ENCODE assay signal across 1 cellular context in the genomic region with DNA sequence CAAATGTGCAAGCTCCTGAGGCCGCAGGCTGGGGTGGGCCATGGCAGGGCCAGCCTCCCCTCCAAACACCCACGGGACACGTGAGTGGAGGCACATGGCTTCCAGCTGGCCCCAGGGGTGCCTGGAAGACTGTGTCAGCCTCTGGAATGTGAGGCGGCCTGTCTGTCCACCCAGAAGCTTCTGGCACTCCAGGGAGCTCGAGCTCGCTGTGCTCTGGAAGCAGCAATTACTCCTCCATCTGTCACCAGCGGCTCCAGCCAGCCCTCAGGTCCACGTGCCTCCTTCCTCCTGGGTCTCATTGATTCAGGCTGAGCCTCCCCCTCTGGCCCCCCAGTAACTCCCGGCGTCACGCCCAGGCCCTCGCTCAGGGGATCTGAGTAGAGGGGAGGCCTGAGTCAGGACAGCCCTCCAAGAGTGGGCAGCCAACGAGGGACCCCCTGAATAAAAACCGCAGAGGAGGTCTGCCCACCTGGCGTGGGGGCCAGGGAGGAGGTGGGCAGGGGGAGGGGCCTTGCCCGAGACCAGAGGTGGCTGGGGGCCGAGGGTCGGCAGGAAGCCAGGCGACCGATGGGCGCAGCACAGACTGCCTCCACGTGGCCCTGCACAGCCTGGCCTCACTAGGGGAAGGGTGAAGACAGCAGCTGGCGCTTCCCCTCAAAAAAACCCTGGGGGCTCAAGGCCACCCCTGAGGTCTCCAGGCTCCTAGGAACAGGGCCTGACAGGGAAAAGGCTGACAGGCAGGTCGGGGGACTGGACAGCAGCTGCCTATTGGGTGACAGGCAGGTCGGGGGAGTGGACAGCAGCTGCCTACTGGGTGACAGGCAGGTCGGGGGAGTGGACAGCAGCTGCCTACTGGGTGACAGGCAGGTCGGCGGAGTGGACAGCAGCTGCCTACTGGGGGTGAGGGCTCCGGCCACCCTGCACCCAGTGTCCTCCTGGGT.
TF ChIP-seq lines count a peak whose summit lies in the region.

No MANE protein-coding gene starts in this region.

TF ChIP-seq in GM23338, 12 proteins besides CTCF, POLR2A, EP300 and RAD21 (continued from another document):
- TF ChIP-seq, protein P1, sequence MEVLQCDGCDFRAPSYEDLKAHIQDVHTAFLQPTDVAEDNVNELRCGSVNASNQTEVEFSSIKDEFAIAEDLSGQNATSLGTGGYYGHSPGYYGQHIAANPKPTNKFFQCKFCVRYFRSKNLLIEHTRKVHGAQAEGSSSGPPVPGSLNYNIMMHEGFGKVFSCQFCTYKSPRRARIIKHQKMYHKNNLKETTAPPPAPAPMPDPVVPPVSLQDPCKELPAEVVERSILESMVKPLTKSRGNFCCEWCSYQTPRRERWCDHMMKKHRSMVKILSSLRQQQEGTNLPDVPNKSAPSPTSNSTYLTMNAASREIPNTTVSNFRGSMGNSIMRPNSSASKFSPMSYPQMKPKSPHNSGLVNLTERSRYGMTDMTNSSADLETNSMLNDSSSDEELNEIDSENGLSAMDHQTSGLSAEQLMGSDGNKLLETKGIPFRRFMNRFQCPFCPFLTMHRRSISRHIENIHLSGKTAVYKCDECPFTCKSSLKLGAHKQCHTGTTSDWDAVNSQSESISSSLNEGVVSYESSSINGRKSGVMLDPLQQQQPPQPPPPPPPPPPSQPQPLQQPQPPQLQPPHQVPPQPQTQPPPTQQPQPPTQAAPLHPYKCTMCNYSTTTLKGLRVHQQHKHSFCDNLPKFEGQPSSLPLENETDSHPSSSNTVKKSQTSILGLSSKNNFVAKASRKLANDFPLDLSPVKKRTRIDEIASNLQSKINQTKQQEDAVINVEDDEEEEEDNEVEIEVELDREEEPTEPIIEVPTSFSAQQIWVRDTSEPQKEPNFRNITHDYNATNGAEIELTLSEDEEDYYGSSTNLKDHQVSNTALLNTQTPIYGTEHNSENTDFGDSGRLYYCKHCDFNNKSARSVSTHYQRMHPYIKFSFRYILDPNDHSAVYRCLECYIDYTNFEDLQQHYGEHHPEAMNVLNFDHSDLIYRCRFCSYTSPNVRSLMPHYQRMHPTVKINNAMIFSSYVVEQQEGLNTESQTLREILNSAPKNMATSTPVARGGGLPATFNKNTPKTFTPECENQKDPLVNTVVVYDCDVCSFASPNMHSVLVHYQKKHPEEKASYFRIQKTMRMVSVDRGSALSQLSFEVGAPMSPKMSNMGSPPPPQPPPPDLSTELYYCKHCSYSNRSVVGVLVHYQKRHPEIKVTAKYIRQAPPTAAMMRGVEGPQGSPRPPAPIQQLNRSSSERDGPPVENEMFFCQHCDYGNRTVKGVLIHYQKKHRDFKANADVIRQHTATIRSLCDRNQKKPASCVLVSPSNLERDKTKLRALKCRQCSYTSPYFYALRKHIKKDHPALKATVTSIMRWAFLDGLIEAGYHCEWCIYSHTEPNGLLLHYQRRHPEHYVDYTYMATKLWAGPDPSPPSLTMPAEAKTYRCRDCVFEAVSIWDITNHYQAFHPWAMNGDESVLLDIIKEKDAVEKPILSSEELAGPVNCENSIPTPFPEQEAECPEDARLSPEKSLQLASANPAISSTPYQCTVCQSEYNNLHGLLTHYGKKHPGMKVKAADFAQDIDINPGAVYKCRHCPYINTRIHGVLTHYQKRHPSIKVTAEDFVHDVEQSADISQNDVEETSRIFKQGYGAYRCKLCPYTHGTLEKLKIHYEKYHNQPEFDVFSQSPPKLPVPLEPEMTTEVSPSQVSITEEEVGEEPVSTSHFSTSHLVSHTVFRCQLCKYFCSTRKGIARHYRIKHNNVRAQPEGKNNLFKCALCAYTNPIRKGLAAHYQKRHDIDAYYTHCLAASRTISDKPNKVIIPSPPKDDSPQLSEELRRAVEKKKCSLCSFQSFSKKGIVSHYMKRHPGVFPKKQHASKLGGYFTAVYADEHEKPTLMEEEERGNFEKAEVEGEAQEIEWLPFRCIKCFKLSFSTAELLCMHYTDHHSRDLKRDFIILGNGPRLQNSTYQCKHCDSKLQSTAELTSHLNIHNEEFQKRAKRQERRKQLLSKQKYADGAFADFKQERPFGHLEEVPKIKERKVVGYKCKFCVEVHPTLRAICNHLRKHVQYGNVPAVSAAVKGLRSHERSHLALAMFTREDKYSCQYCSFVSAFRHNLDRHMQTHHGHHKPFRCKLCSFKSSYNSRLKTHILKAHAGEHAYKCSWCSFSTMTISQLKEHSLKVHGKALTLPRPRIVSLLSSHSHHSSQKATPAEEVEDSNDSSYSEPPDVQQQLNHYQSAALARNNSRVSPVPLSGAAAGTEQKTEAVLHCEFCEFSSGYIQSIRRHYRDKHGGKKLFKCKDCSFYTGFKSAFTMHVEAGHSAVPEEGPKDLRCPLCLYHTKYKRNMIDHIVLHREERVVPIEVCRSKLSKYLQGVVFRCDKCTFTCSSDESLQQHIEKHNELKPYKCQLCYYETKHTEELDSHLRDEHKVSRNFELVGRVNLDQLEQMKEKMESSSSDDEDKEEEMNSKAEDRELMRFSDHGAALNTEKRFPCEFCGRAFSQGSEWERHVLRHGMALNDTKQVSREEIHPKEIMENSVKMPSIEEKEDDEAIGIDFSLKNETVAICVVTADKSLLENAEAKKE (CRISPR knock-in tag; IDR thresholded peaks at IDR 0.05): no peak
- TF ChIP-seq ZNF114 (CRISPR knock-in tag; IDR thresholded peaks at IDR 0.05) (no peak), NANOG (IDR thresholded peaks at IDR 0.05; ENCODE audit: borderline replicate concordance) (no peak), EZH2phosphoT487 (IDR thresholded peaks at IDR 0.05; ENCODE audit: unreplicated experiment) (no peak), EZH2 (IDR thresholded peaks at IDR 0.05; ENCODE audit: low read depth, unreplicated experiment) (no peak)
